Comparison of ENCODE assay signal across 8 cellular contexts in genomic region chr18:7566244-7566586, GRCh38. TPM values are rescaled to one million over a fixed set of nuclear protein-coding genes. Genes with fewer than 3 reads are reported as not detected.
A peak's percentile ranks its signal among the peaks of the same experiment; 100 is the strongest.
DNase-seq lines count a peak whose midpoint lies in the region; ATAC-seq and TF ChIP-seq lines count a peak whose summit lies in the region.

No MANE protein-coding gene starts in this region.

- H3K27ac ChIP-seq in HL-60 (replicated peaks) (no peak overlapping the region), ascending aorta (peak overlapping the region; percentile 88 to 100), skeletal muscle tissue (ENCODE audit: low read depth, low read length) (peak overlapping the region; percentile 94)

- H3K9ac ChIP-seq in skeletal muscle tissue (ENCODE audit: low read depth in 1 of 3, low read length in 3 of 3) = peak overlapping the region; percentile 85 to 94 (median 89)

- H3K9me3 ChIP-seq in ascending aorta = no peaks in the 10 kb centered on the region
- H3K9me3 ChIP-seq in iPS-18c (ENCODE audit: control insufficient read depth, insufficient read depth, low read length) = no peaks in the 10 kb centered on the region
- H3K9me3 ChIP-seq in skeletal muscle tissue (ENCODE audit: control insufficient read depth in 3 of 3, low read length in 3 of 3) = no peaks in the 10 kb centered on the region
- no peaks in the 10 kb centered on the region for H3K9me3 ChIP-seq in HAP-1

- ATAC-seq in GM19324 (IDR thresholded peaks at IDR 0.05; ENCODE audit: low FRiP score, unreplicated experiment) (no peak), HG03045 (IDR thresholded peaks at IDR 0.05; ENCODE audit: unreplicated experiment) (no peak)

- in situ Hi-C loops in HAP-1 (cut with MboI; ENCODE audit: low sequenced_read_pairs) = no loop called here

- H3K4me1 ChIP-seq in ascending aorta (peaks cover 0 to 22% of the 10 kb centered on the region in 2 donors), skeletal muscle tissue (ENCODE audit: control insufficient read depth in 3 of 3, insufficient read depth in 3 of 3, low read length in 3 of 3) (peaks cover 5 to 19% (median 14%) of the 10 kb centered on the region in 3 donors), HAP-1 (no peaks in the 10 kb centered on the region)

- H3K4me3 ChIP-seq in HL-60 (replicated peaks; ENCODE audit: insufficient read depth, low read length) = peak overlapping the region; percentile 43
- peak overlapping the region; percentile 85 to 96 for H3K4me3 ChIP-seq in ascending aorta
- H3K4me3 ChIP-seq in iPS-18c (ENCODE audit: insufficient read depth, low read depth, low read length) = peak overlapping the region; percentile 77
- H3K4me3 ChIP-seq in skeletal muscle tissue (ENCODE audit: low read length in 3 of 3) = peak overlapping the region; percentile 78 to 85 (median 82)
- H3K4me3 ChIP-seq in HAP-1 = no peak overlapping the region

- intact Hi-C loops in ascending aorta (cut with DNase I) = loop anchor here (2.0 to 10.0 kb wide), 10 partner anchors 33 to 779 kb away; no protein-coding TSS in a partner anchor

- TF ChIP-seq CTCF in HL-60 (IDR thresholded peaks at IDR 0.05; ENCODE audit: insufficient read depth, low read length) (no peak), ascending aorta (IDR thresholded peaks at IDR 0.05) (no peak), GM10266 (IDR thresholded peaks at IDR 0.05; ENCODE audit: control insufficient read depth, insufficient read depth, low read depth, missing control alignments) (no peak)

- H3K27me3 ChIP-seq in HL-60 (ENCODE audit: insufficient read depth, poor library complexity, severe bottlenecking) = peaks cover 41% of the 10 kb centered on the region
- H3K27me3 ChIP-seq in ascending aorta = no peaks in the 10 kb centered on the region
- no peaks in the 10 kb centered on the region for H3K27me3 ChIP-seq in skeletal muscle tissue (ENCODE audit: control insufficient read depth in 3 of 3, insufficient read depth in 3 of 3, low read length in 3 of 3)
- H3K27me3 ChIP-seq in HAP-1 (ENCODE audit: low read depth) = peaks cover 10% of the 10 kb centered on the region

- H3K36me3 ChIP-seq in ascending aorta (no peaks in the 10 kb centered on the region), skeletal muscle tissue (ENCODE audit: control insufficient read depth in 3 of 3, insufficient read depth in 3 of 3, low read length in 3 of 3) (no peaks in the 10 kb centered on the region), HAP-1 (replicated peaks) (no peaks in the 10 kb centered on the region)

- no peak for DNase-seq in HL-60 (ENCODE audit: low read depth in 1 of 2, low spot score in 1 of 2)
- no peak for DNase-seq in ascending aorta (ENCODE audit: low spot score in 2 of 2)
- DNase-seq in GM10266 (ENCODE audit: extremely low spot score) = no peak
- no peak for DNase-seq in HAP-1 (ENCODE audit: low spot score in 2 of 2)

RNA-seq across cellular contexts. Expression of gene PTPRM, which starts 0.9 kb away (rescaled TPM):
- 257 TPM for total RNA-seq in ascending aorta
- 68.9 TPM for total RNA-seq in skeletal muscle tissue
